Comparison of ENCODE assay signal across 1 cellular context in the genomic region with DNA sequence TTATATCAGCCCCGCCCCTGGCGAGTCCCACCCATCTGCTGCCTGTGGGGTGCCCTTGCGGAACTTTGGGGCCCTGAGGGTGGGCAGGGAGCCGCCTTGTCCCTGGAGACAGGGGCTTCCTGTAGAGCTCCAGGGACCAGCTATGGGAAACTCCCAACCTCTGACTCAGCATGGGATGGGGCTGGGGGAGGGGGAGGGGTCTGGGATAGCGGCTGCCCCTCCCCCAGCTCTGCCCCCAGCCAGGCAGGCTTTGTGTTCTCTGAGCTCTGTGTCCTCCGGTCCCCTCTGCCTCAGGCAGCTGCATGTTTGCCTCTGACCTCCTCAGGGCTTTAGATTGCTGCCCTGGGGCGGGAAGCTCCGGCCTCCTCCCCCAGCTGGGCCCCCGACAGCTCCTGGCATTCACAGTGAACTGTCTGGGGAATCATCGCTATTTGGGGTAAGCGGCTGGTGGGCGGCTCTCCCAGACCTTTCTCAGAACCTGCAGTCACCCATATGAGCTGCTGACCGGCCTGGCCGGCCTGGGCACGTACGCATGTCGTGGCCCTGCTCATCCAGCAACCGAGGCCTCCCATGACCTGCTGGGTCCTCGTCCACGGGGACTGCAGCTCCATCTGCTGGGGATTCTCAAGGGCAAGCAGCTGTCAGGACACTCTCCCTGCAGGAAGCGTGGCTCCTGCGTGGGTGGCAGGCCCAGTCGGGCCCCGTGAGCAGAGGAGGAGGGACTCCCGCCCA.
TF ChIP-seq lines count a peak whose summit lies in the region.

No MANE protein-coding gene starts in this region.

TF ChIP-seq in HepG2, 621 proteins besides CTCF, POLR2A, EP300 and RAD21 (continued from another document and continues in another):
- TF ChIP-seq AFF4 (CRISPR knock-in tag; IDR thresholded peaks at IDR 0.05) (no peak; the same call in 1 of the 2 replicates), CHD4 (IDR thresholded peaks at IDR 0.05; ENCODE audit: borderline replicate concordance, low read length) (no peak), KDM5B (CRISPR knock-in tag; IDR thresholded peaks at IDR 0.05; ENCODE audit: borderline replicate concordance) (no peak; the same call in 1 of the 2 replicates), DZIP1 (CRISPR knock-in tag; IDR thresholded peaks at IDR 0.05) (no peak; the same call in 1 of the 2 replicates), PLRG1 (conservative IDR thresholded peaks at IDR 0.05) (no peak), ETV6 (CRISPR knock-in tag; conservative IDR thresholded peaks at IDR 0.05) (peak; percentile 77; the same call in 1 of the 2 replicates), TBL1XR1 (IDR thresholded peaks at IDR 0.05; ENCODE audit: borderline replicate concordance, low read length, partially characterized antibody) (peak; percentile 39), KLF15 (CRISPR knock-in tag; IDR thresholded peaks at IDR 0.05; ENCODE audit: borderline replicate concordance) (no peak), RAD51 (IDR thresholded peaks at IDR 0.05; ENCODE audit: borderline replicate concordance) (no peak), SRF (IDR thresholded peaks at IDR 0.05; ENCODE audit: low read depth, low read length) (no peak), CEBPB (IDR thresholded peaks at IDR 0.05; ENCODE audit: borderline replicate concordance, low read depth, low read length) (no peak), SPEN (CRISPR knock-in tag; IDR thresholded peaks at IDR 0.05; ENCODE audit: low read depth) (peak; percentile 62), ZSCAN5A (CRISPR knock-in tag; IDR thresholded peaks at IDR 0.05; ENCODE audit: borderline replicate concordance) (peak; percentile 48; the same call in 1 of the 2 replicates), ZNF160 (CRISPR knock-in tag; IDR thresholded peaks at IDR 0.05) (0 out of 2 replicates have a peak, but pooled peaks have one; percentile 53), IKZF4 (CRISPR knock-in tag; IDR thresholded peaks at IDR 0.05; ENCODE audit: borderline replicate concordance, low read depth, not compliant biosample characterization) (no peak), MTA1 (CRISPR knock-in tag; IDR thresholded peaks at IDR 0.05; ENCODE audit: borderline replicate concordance) (peak; percentile 75; the same call in 1 of the 2 replicates), ZNF839 (CRISPR knock-in tag; IDR thresholded peaks at IDR 0.05; ENCODE audit: borderline replicate concordance) (peak; percentile 55; the same call in 1 of the 2 replicates), HDAC1 (CRISPR knock-in tag; IDR thresholded peaks at IDR 0.05) (peak; percentile 93), NR0B2 (CRISPR knock-in tag; IDR thresholded peaks at IDR 0.05) (no peak), FOXC1 (CRISPR knock-in tag; IDR thresholded peaks at IDR 0.05; ENCODE audit: borderline replicate concordance) (no peak), ZBTB4 (CRISPR knock-in tag; IDR thresholded peaks at IDR 0.05; ENCODE audit: borderline replicate concordance) (peak; percentile 65), REXO4 (CRISPR knock-in tag; IDR thresholded peaks at IDR 0.05; ENCODE audit: borderline replicate concordance) (no peak), HNRNPLL (IDR thresholded peaks at IDR 0.05; ENCODE audit: low read depth, low read length, poor library complexity, severe bottlenecking) (peak; percentile 35), REL (CRISPR knock-in tag; conservative IDR thresholded peaks at IDR 0.05) (0 out of 2 replicates have a peak, but pooled peaks have one; percentile 61), PPARG (CRISPR knock-in tag; conservative IDR thresholded peaks at IDR 0.05) (peak; percentile 88), ZNF230 (CRISPR knock-in tag; IDR thresholded peaks at IDR 0.05) (no peak)
- TF ChIP-seq, protein P1, sequence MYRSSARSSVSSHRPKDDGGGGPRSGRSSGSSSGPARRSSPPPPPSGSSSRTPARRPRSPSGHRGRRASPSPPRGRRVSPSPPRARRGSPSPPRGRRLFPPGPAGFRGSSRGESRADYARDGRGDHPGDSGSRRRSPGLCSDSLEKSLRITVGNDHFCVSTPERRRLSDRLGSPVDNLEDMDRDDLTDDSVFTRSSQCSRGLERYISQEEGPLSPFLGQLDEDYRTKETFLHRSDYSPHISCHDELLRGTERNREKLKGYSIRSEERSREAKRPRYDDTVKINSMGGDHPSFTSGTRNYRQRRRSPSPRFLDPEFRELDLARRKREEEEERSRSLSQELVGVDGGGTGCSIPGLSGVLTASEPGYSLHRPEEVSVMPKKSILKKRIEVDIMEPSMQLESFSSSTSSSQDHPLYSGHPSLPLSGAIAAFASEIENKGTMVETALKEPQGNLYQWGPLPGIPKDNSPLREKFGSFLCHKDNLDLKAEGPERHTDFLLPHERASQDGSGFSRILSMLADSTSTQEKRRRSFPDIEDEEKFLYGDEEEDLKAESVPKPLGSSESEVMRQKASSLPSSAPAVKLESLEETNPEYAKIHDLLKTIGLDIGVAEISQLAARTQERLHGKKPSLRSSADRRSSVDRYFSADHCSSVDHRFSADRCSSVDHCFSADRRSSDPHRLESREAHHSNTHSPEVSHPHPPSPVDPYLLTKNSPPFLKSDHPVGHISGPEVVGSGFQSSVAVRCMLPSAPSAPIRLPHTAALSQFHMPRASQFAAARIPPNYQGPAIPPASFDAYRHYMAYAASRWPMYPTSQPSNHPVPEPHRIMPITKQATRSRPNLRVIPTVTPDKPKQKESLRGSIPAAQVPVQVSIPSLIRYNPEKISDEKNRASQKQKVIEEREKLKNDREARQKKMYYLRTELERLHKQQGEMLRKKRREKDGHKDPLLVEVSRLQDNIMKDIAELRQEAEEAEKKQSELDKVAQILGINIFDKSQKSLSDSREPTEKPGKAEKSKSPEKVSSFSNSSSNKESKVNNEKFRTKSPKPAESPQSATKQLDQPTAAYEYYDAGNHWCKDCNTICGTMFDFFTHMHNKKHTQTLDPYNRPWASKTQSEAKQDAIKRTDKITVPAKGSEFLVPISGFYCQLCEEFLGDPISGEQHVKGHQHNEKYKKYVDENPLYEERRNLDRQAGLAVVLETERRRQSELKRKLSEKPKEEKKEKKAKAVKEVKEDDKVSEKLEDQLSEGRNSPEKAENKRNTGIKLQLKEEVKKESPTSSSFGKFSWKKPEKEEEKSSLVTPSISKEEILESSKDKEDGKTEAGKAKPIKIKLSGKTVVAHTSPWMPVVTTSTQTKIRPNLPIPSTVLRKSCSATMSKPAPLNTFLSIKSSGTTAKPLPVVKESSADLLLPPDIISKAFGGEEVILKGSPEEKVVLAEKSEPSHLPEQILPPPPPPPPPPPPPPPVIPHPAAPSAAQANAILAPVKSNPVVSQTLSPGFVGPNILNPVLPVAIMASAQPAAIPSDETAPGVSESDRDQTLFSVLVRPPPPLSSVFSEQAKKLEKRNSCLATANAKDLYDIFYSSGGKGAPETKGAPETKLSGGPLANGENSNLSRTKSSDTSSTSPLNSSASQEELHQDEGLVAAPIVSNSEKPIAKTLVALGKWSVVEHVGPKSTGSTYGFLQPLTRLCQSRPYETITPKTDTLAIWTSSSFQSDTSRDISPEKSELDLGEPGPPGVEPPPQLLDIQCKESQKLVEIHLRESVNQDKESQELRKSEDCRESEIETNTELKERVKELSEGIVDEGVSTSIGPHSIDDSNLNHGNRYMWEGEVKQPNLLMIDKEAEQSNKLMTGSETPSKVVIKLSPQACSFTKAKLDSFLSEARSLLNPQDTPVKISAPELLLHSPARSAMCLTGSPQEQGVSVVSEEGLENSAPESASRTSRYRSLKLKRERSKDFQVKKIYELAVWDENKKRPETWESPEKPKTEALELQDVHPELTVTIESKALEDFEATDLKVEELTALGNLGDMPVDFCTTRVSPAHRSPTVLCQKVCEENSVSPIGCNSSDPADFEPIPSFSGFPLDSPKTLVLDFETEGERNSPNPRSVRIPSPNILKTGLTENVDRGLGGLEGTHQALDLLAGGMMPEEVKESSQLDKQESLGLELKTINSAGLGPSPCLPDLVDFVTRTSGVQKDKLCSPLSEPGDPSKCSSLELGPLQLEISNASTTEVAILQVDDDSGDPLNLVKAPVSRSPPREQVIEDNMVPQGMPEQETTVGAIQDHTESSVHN (CRISPR knock-in tag; IDR thresholded peaks at IDR 0.05) = 0 out of 2 replicates have a peak, but pooled peaks have one; percentile 33
- TF ChIP-seq, protein P2, sequence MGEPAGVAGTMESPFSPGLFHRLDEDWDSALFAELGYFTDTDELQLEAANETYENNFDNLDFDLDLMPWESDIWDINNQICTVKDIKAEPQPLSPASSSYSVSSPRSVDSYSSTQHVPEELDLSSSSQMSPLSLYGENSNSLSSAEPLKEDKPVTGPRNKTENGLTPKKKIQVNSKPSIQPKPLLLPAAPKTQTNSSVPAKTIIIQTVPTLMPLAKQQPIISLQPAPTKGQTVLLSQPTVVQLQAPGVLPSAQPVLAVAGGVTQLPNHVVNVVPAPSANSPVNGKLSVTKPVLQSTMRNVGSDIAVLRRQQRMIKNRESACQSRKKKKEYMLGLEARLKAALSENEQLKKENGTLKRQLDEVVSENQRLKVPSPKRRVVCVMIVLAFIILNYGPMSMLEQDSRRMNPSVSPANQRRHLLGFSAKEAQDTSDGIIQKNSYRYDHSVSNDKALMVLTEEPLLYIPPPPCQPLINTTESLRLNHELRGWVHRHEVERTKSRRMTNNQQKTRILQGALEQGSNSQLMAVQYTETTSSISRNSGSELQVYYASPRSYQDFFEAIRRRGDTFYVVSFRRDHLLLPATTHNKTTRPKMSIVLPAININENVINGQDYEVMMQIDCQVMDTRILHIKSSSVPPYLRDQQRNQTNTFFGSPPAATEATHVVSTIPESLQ (CRISPR knock-in tag; conservative IDR thresholded peaks at IDR 0.05) = 0 out of 2 replicates have a peak, but pooled peaks have one; percentile 41
